Comparison of ENCODE assay signal across 22 cellular contexts in genomic region chr6:45132059-45132458, GRCh38.
DNase-seq lines count a peak whose midpoint lies in the region; ATAC-seq and TF ChIP-seq lines count a peak whose summit lies in the region.
"Had no signal": no experiment of that assay in that cellular context is flagged by ENCODE, and none has a peak within 500 bp of the region (broad histone marks: within the 10 kb centered on the region; RNA-seq: fewer than 3 reads in every experiment).

No MANE protein-coding gene starts in this region.

- peaks cover 3% of the 10 kb centered on the region for H3K36me3 ChIP-seq in left ventricle myocardium inferior
- H3K36me3 ChIP-seq: esophagus muscularis mucosa, stomach had no signal

- intact Hi-C loops in left ventricle myocardium inferior (cut with micrococcal nuclease) (no loop called here), left ventricle myocardium superior (cut with micrococcal nuclease) (no loop called here)

- TF ChIP-seq CTCF in left ventricle myocardium inferior (IDR thresholded peaks at IDR 0.05; ENCODE audit: borderline replicate concordance) (no peak), foreskin fibroblast (IDR thresholded peaks at IDR 0.05; ENCODE audit: low read depth, low read length) (no peak)

- no peaks in the 10 kb centered on the region for H3K27me3 ChIP-seq in left ventricle myocardium inferior (ENCODE audit: low read depth)
- H3K27me3 ChIP-seq: body of pancreas, esophagus muscularis mucosa, stomach had no signal

- H3K4me3 ChIP-seq in left ventricle myocardium inferior (no peak overlapping the region), foreskin fibroblast (ENCODE audit: low read depth in 1 of 2, low read length in 2 of 2) (no peak overlapping the region)
- H3K4me3 ChIP-seq: body of pancreas, esophagus muscularis mucosa, stomach had no signal

- peaks cover 18% of the 10 kb centered on the region for H3K4me1 ChIP-seq in left ventricle myocardium inferior
- H3K4me1 ChIP-seq: body of pancreas, stomach had no signal

- H3K9me3 ChIP-seq in left ventricle myocardium inferior (replicated peaks): peaks cover 17% of the 10 kb centered on the region
- H3K9me3 ChIP-seq: body of pancreas had no signal

- no peak for DNase-seq in left ventricle myocardium inferior
- DNase-seq in left ventricle myocardium superior: no peak
- peak; percentile 39 for DNase-seq in astrocyte of the hippocampus (ENCODE audit: low read depth, low spot score)
- peak; percentile 28 to 47 for DNase-seq in foreskin fibroblast
- no peak for DNase-seq in COLO668 (lab: John Stamatoyannopoulos, UW; ENCODE audit: unreplicated experiment)
- DNase-seq in stimulated activated CD4-positive, alpha-beta T cell treated with anti-CD3 and anti-CD28 coated beads, Interleukin-1b, Interleukin-23, amount 100 ng/mL, for 48 hours: no peak
- DNase-seq: activated CD4-positive, alpha-beta T cell treated with anti-CD3 and anti-CD28 coated beads for 1 hour; activated CD8-positive, alpha-beta memory T cell treated with anti-CD3 and anti-CD28 coated beads, Interleukin-2, amount 10 ng/mL, durations not matched to agents 7 days and 5 days; activated effector memory CD4-positive, alpha-beta T cell treated with Interleukin-2 at 50 U/mL for 16 hours; body of pancreas; CD4-positive, CD25-positive, alpha-beta regulatory T cell; DND-41; hippocampal formation; NCI-H1930; NCI-H524 treated with DMSO at 0.1 percent for 48 hours; stimulated activated CD4-positive, alpha-beta T cell treated with anti-CD3 and anti-CD28 coated beads, Interleukin-2, amount 100 ng/mL, for 24 hours; stomach; T1000 had no signal

- peak overlapping the region; percentile 26 for H3K27ac ChIP-seq in left ventricle myocardium inferior (replicated peaks)
- H3K27ac ChIP-seq: body of pancreas, esophagus muscularis mucosa, stomach had no signal

- ATAC-seq in left ventricle myocardium superior: no peak
- no peak for ATAC-seq in HG02610 (IDR thresholded peaks at IDR 0.05; ENCODE audit: unreplicated experiment)
- no peak for ATAC-seq in GM21360 (IDR thresholded peaks at IDR 0.05; ENCODE audit: unreplicated experiment)
- ATAC-seq: activated CD8-positive, alpha-beta memory T cell treated with anti-CD3 and anti-CD28 coated beads, Interleukin-2, amount 10 ng/mL, durations not matched to agents 7 days and 5 days; body of pancreas; sciatic nerve had no signal

Comparison
In these comparisons a context has a peak if more than half of its experiments do, and no peak if none do; other contexts are left out.
1. DNase-seq: peak in astrocyte of the hippocampus (single experiment) and foreskin fibroblast (2 of 2); none in left ventricle myocardium inferior (single experiment), left ventricle myocardium superior (single experiment), COLO668 (single experiment) and stimulated activated CD4-positive, alpha-beta T cell treated with anti-CD3 and anti-CD28 coated beads, Interleukin-1b, Interleukin-23, amount 100 ng/mL, for 48 hours (single experiment).